Comparison of ENCODE assay signal across 16 cellular contexts in genomic region chr11:65482306-65482850, GRCh38. TPM values are rescaled to one million over a fixed set of nuclear protein-coding genes. Genes with fewer than 3 reads are reported as not detected.
A peak's percentile ranks its signal among the peaks of the same experiment; 100 is the strongest.
DNase-seq lines count a peak whose midpoint lies in the region; ATAC-seq, FAIRE-seq and TF ChIP-seq lines count a peak whose summit lies in the region.
"Had no signal": no experiment of that assay in that cellular context is flagged by ENCODE, and none has a peak within 500 bp of the region (broad histone marks: within the 10 kb centered on the region; RNA-seq: fewer than 3 reads in every experiment).

No MANE protein-coding gene starts in this region.

- no peak for ATAC-seq in A549
- no peak for ATAC-seq in HG03095 (IDR thresholded peaks at IDR 0.05; ENCODE audit: unreplicated experiment)
- ATAC-seq: right cardiac atrium; stimulated activated memory B cell treated with anti-CD40 and anti-IgM and Interleukin-4, amounts not matched to agents 10 μg/mL and 1 μg/mL and 100 μg/mL, for 72 hours had no signal

- H3K9me3 ChIP-seq in A549 = no peaks in the 10 kb centered on the region
- no peaks in the 10 kb centered on the region for H3K9me3 ChIP-seq in PC-9 (ENCODE audit: insufficient read depth, low read depth)
- no peaks in the 10 kb centered on the region for H3K9me3 ChIP-seq in esophagus muscularis mucosa
- no peaks in the 10 kb centered on the region for H3K9me3 ChIP-seq in parathyroid adenoma (ENCODE audit: control insufficient read depth, low read length)

- TF ChIP-seq POLR2A in A549 (IDR thresholded peaks at IDR 0.05; ENCODE audit: low read length) (no peak), esophagus muscularis mucosa (IDR thresholded peaks at IDR 0.05; ENCODE audit: low read depth) (no peak), GM12891 (IDR thresholded peaks at IDR 0.05; ENCODE audit: low read depth, low read length) (no peak)

- H3K27ac ChIP-seq in A549 = peak overlapping the region; percentile 93 to 99
- 0 out of 2 replicates have a peak overlapping the region, but pooled peaks have one; percentile 27 for H3K27ac ChIP-seq in PC-9
- peak overlapping the region; percentile 95 to 99 (median 98) for H3K27ac ChIP-seq in esophagus muscularis mucosa (replicated peaks in 1 of 4)
- H3K27ac ChIP-seq in parathyroid adenoma = peak overlapping the region; percentile 76

- no peak overlapping the region for H3K4me3 ChIP-seq in A549
- no peak overlapping the region for H3K4me3 ChIP-seq in PC-9
- H3K4me3 ChIP-seq in esophagus muscularis mucosa = no peak overlapping the region
- H3K4me3 ChIP-seq in parathyroid adenoma (ENCODE audit: low read depth, low read length) = no peak overlapping the region

- no peak overlapping the region for H2AFZ ChIP-seq in PC-9
- no peak overlapping the region for H2AFZ ChIP-seq in parathyroid adenoma

- H3K27me3 ChIP-seq in PC-9 (ENCODE audit: insufficient read depth, low read depth) = no peaks in the 10 kb centered on the region
- H3K27me3 ChIP-seq in esophagus muscularis mucosa = no peaks in the 10 kb centered on the region
- H3K27me3 ChIP-seq in parathyroid adenoma (ENCODE audit: control insufficient read depth, insufficient read depth, low read length) = no peaks in the 10 kb centered on the region

- intact Hi-C loops in PC-9 (cut with micrococcal nuclease; ENCODE audit: unreplicated experiment) (no loop called here), esophagus muscularis mucosa (cut with DNase I) (no loop called here)

- no peak for TF ChIP-seq CTCF in A549 (IDR thresholded peaks at IDR 0.05)
- no peak for TF ChIP-seq CTCF in PC-9 (conservative IDR thresholded peaks at IDR 0.05)
- TF ChIP-seq CTCF in esophagus muscularis mucosa (IDR thresholded peaks at IDR 0.05) = no peak
- TF ChIP-seq CTCF in parathyroid adenoma (IDR thresholded peaks at IDR 0.05) = no peak

- FAIRE-seq in A549 (lab: Jason Lieb, UNC) = no peak
- FAIRE-seq in GM12891 (lab: Jason Lieb, UNC) = no peak

- H3K36me3 ChIP-seq in PC-9 (ENCODE audit: low read depth) (no peaks in the 10 kb centered on the region), esophagus muscularis mucosa (no peaks in the 10 kb centered on the region), parathyroid adenoma (ENCODE audit: control insufficient read depth, insufficient read depth, low read length) (no peaks in the 10 kb centered on the region)

- POLR2A ChIA-PET in A549 (lab: Yijun Ruan, JAX) = interaction anchor here (1.1 to 8.3 kb wide), 3 partner anchors 11 to 60 kb away, joined by 5 to 1006 read pairs (median 11); partner anchors contain the start of genes MALAT1 and NEAT1
- POLR2A ChIA-PET in PC-9 (lab: Charles Lee; ENCODE audit: unreplicated experiment) = interaction anchor here (0.6 to 1.4 kb wide), 3 partner anchors 15 to 90 kb away, joined by 5 to 47 read pairs (median 12); partner anchors contain the start of gene FAM89B

- 94% methylated on average over 2 of the region's 2 CpGs for WGBS in A549 (ENCODE audit: missing lambda C conversion rate)
- 91% methylated on average over 2 of the region's 2 CpGs for WGBS in esophagus muscularis mucosa

- H3K4me1 ChIP-seq in A549 (peaks cover 83% of the 10 kb centered on the region), PC-9 (replicated peaks; ENCODE audit: insufficient read depth) (peaks cover 58% of the 10 kb centered on the region), esophagus muscularis mucosa (peaks cover 73 to 89% (median 87%) of the 10 kb centered on the region in 4 donors), parathyroid adenoma (peaks cover 38% of the 10 kb centered on the region)

- H3K9ac ChIP-seq in parathyroid adenoma = no peak overlapping the region

- CTCF ChIA-PET in A549 (lab: Yijun Ruan, JAX) = interaction anchor here (0.9 to 25.6 kb wide), 3 partner anchors 9 to 24 kb away, joined by 3 to 947 read pairs (median 5); partner anchors contain the start of gene MALAT1
- CTCF ChIA-PET in PC-9 (lab: Charles Lee) = interaction anchor here (1.1 kb wide), 1 partner anchor 15 kb away, joined by 3 read pairs; no protein-coding TSS in a partner anchor

- DNase-seq in A549 (ENCODE audit: low read depth in 1 of 2, low spot score in 1 of 2) (no peak), PC-9 (no peak), esophagus muscularis mucosa (ENCODE audit: extremely low spot score) (no peak), GM12891 (ENCODE audit: insufficient read length, low spot score) (no peak), NCI-H1436 (lab: John Stamatoyannopoulos, UW) (no peak), T-helper 1 cell (no peak)
- DNase-seq: COR-L47, immature natural killer cell, KG1, NCI-H187 treated with DMSO at 0.1 percent for 48 hours, NCI-H748 treated with DMSO at 0.1 percent for 48 hours, Right ventricle myocardium superior had no signal

- no peak for TF ChIP-seq EP300 in A549 (IDR thresholded peaks at IDR 0.05)
- no peak for TF ChIP-seq EP300 in esophagus muscularis mucosa (IDR thresholded peaks at IDR 0.05)

- H3K79me2 ChIP-seq in PC-9 (ENCODE audit: low read depth) (no peaks in the 10 kb centered on the region), parathyroid adenoma (peaks cover 17% of the 10 kb centered on the region)

- H4K20me1 ChIP-seq in PC-9 (ENCODE audit: insufficient read depth) = no peaks in the 10 kb centered on the region

- TF ChIP-seq RAD21 in A549 (conservative IDR thresholded peaks at IDR 0.05 in 1 of 2, IDR thresholded peaks at IDR 0.05 in 1 of 2) = no peak

- peaks cover 59% of the 10 kb centered on the region for H3F3A ChIP-seq in PC-9 (ENCODE audit: insufficient read depth, low read depth)

- H3K9me2 ChIP-seq in PC-9 (ENCODE audit: insufficient read depth) = no peaks in the 10 kb centered on the region

- BruUV-seq in PC-9 (replicated peaks; lab: Mats Ljungman, UMichigan) = no TSS peak

- H3K4me2 ChIP-seq in A549 (peak overlapping the region; percentile 96; the same call in 2 of the 3 replicates), PC-9 (no peak overlapping the region), parathyroid adenoma (ENCODE audit: low read length) (no peak overlapping the region)

TF ChIP-seq in A549, 52 proteins besides CTCF, POLR2A, EP300 and RAD21:
- TF ChIP-seq, protein P1, sequence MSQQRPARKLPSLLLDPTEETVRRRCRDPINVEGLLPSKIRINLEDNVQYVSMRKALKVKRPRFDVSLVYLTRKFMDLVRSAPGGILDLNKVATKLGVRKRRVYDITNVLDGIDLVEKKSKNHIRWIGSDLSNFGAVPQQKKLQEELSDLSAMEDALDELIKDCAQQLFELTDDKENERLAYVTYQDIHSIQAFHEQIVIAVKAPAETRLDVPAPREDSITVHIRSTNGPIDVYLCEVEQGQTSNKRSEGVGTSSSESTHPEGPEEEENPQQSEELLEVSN (IDR thresholded peaks at IDR 0.05; ENCODE audit: borderline replicate concordance, low read depth) = no peak
- TF ChIP-seq HDAC2 (IDR thresholded peaks at IDR 0.05) (no peak), GATA3 (IDR thresholded peaks at IDR 0.05; ENCODE audit: borderline replicate concordance) (no peak), JUN (IDR thresholded peaks at IDR 0.05) (no peak), FOSL2 (IDR thresholded peaks at IDR 0.05) (no peak), FOSL2 (CRISPR knock-in tag; IDR thresholded peaks at IDR 0.05) (no peak)

TF ChIP-seq in GM12891, 5 proteins besides CTCF, POLR2A, EP300 and RAD21:
- TF ChIP-seq PAX5 (IDR thresholded peaks at IDR 0.05; ENCODE audit: insufficient read depth, low read length, severe bottlenecking) (no peak), POLR2AphosphoS5 (IDR thresholded peaks at IDR 0.05; ENCODE audit: low read depth, low read length) (no peak), SPI1 (IDR thresholded peaks at IDR 0.05; ENCODE audit: low read depth, low read length) (no peak), POU2F2 (IDR thresholded peaks at IDR 0.05; ENCODE audit: low read depth, low read length) (no peak), TAF1 (IDR thresholded peaks at IDR 0.05; ENCODE audit: low read depth, low read length) (no peak)
TF ChIP-seq in GM12891: peak in this region for 0.

RNA-seq across cellular contexts. Expression of gene MALAT1, which starts 16.5 kb away (rescaled TPM):
- polyA plus RNA-seq in A549 (2011; rRNA removed) = 1,041 and 1,340 TPM in 2 replicates
- polyA plus RNA-seq in A549 (2012; cell fraction: cytosol; rRNA removed) = 24.8 and 29.0 TPM in 2 replicates
- polyA plus RNA-seq in A549 (2012; cell fraction: nucleus; rRNA removed) = 215 and 608 TPM in 2 replicates
- polyA plus RNA-seq in A549 (2017; fragmentation: RNase III; extraction: RNeasy Plus Mini Kit Qiagen cat#74134 plus additional on column Dnase treatment) = 167 to 203 TPM (median 188 TPM) in 3 replicates
- 10,326 and 11,734 TPM in 2 replicates for polyA minus RNA-seq in A549 (2011; rRNA and poly(A)+ RNA removed)
- total RNA-seq in PC-9 (2021) = 6,494 and 7,852 TPM in 2 replicates
- total RNA-seq in esophagus muscularis mucosa = over 10,000 TPM in 1 of 4 donors, 1,000 to 10,000 TPM in 3; 2,724 to 15,405 (median 5,373) TPM
- polyA plus RNA-seq in GM12891 (2012; ENCODE audit: low read depth, missing spikeins) = 839 TPM

RNA-seq across cellular contexts. Expression of gene SCYL1, which starts 42.5 kb away (rescaled TPM):
- polyA plus RNA-seq in A549 (2011; rRNA removed) = 30.8 and 33.6 TPM in 2 replicates
- polyA plus RNA-seq in A549 (2012; cell fraction: cytosol; rRNA removed) = 88.0 and 105 TPM in 2 replicates
- polyA plus RNA-seq in A549 (2012; cell fraction: nucleus; rRNA removed) = 125 and 152 TPM in 2 replicates
- 41.8 to 46.8 TPM (median 45.9 TPM) in 3 replicates for polyA plus RNA-seq in A549 (2017; fragmentation: RNase III; extraction: RNeasy Plus Mini Kit Qiagen cat#74134 plus additional on column Dnase treatment)
- polyA minus RNA-seq in A549 (2011; rRNA and poly(A)+ RNA removed) = 39.1 and 43.6 TPM in 2 replicates
- total RNA-seq in PC-9 (2021) = 106 and 135 TPM in 2 replicates
- total RNA-seq in esophagus muscularis mucosa = 100 to 1,000 TPM in 2 of 4 donors, 10 to 100 TPM in 2; 74.3 to 115 (median 104) TPM
- 33.4 TPM for polyA plus RNA-seq in GM12891 (2012; ENCODE audit: low read depth, missing spikeins)

RNA-seq across cellular contexts. Expression of gene NEAT1, which starts 59.8 kb away (rescaled TPM):
- 181 and 314 TPM in 2 replicates for polyA plus RNA-seq in A549 (2011; rRNA removed)
- polyA plus RNA-seq in A549 (2012; cell fraction: cytosol; rRNA removed) = 137 and 155 TPM in 2 replicates
- polyA plus RNA-seq in A549 (2012; cell fraction: nucleus; rRNA removed) = 406 and 691 TPM in 2 replicates
- polyA plus RNA-seq in A549 (2017; fragmentation: RNase III; extraction: RNeasy Plus Mini Kit Qiagen cat#74134 plus additional on column Dnase treatment) = 1,009 to 1,407 TPM (median 1,223 TPM) in 3 replicates
- polyA minus RNA-seq in A549 (2011; rRNA and poly(A)+ RNA removed) = 160 and 161 TPM in 2 replicates
- total RNA-seq in PC-9 (2021) = 825 and 938 TPM in 2 replicates
- total RNA-seq in esophagus muscularis mucosa = 100 to 1,000 TPM in 2 of 4 donors, 10 to 100 TPM in 2; 42.8 to 181 (median 96.0) TPM
- polyA plus RNA-seq in GM12891 (2012; ENCODE audit: low read depth, missing spikeins) = 373 TPM

Comparison
In these comparisons a context has a peak if more than half of its experiments do, and no peak if none do; other contexts are left out.
1. H3K27ac ChIP-seq: peak in every context shown above with its lines; median percentile 98 in esophagus muscularis mucosa; 96 in A549; 76 in parathyroid adenoma; 27 in PC-9.